ENCODE assay signal across 8 cellular contexts in the genomic region with DNA sequence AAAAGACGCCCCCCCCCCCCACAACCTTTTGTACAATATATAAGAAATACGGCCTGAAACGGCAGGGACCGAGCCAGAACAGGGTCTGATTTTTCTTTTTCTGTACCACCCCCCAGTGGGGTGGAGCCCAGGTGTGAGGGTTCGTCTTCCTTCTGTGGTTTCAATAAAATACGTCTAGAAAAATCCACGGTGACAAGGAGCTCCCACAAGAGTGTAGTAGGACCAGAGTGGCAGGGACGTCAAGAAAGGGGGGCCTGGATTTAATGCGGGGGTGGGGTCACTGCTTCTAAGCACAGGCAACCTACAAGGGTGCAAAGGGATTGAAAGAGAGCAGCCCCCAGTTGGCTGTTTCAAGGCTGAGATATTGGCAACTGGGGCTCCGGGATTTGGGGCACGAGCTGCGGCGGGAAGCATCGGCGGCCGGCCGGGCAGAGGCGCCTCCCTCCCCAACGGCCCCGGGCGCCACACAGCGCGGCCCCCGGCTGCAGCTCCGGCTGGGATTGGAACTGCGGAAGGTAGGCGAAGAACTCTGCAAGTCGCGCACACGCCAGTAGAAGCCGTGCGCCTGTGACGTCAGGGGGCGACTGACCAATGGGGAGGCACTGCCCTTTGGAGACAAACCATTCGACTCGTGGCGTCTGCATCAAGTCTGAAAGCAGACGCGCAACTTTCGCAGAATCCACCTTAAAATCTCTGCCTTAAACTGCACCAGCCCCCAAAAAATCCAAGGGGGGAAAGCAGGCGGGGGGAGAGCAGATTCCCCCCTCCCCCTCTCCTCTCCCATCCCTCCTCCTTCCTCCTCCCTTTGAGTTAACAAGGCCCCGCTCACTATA. TPM values are rescaled to one million over a fixed set of nuclear protein-coding genes. Genes with fewer than 3 reads are reported as not detected.
DNase-seq lines count a peak whose midpoint lies in the region; ATAC-seq and TF ChIP-seq lines count a peak whose summit lies in the region.

A gene (plus strand): TSS at position 623 of the 833 bp plus-strand sequence. CDS start 425 bp downstream, outside the sequence.

- H3K36me3 Mint-ChIP-seq in H9 (ENCODE audit: insufficient read depth in 1 of 3, low read depth in 3 of 3): no peaks in the 10 kb centered on the region

- H2BK20ac ChIP-seq in H9 (ENCODE audit: low read depth, low read length, poor library complexity, severe bottlenecking): no peak within 1 kb of the TSS

- H3K4me1 ChIP-seq in H9 (ENCODE audit: insufficient read depth, low read length): no peaks in the 10 kb centered on the region; the same call in 1 of the 2 replicates

- no peak within 1 kb of the TSS for H2AK5ac ChIP-seq in H9 (ENCODE audit: insufficient read length, low read length)

- H3K9me3 ChIP-seq in H9 (ENCODE audit: control insufficient read depth, low read depth, low read length): no peaks in the 10 kb centered on the region

- no peak within 1 kb of the TSS for H3K27ac Mint-ChIP-seq in H9

- no peak within 1 kb of the TSS for H3K23ac ChIP-seq in H9 (ENCODE audit: insufficient read length, low read depth, low read length)

- H3K4me2 ChIP-seq in H9 (ENCODE audit: insufficient read depth, insufficient read length, low read length): peak within 1 kb of the TSS; percentile 63

- no peak within 1 kb of the TSS for H4K8ac ChIP-seq in H9 (replicated peaks; ENCODE audit: insufficient read length, low read depth, low read length)

- H4K20me1 ChIP-seq in H9 (ENCODE audit: control insufficient read depth, insufficient read depth, insufficient read length): peaks cover 5% of the 10 kb centered on the region

- ATAC-seq in GM21737 (IDR thresholded peaks at IDR 0.05; ENCODE audit: unreplicated experiment): no peak

- WGBS in H9 (ENCODE audit: extremely low coverage, insufficient read length, low lambda C conversion rate): no CpG with 5 or more reads among the region's 42 CpGs

- H3K4me1 Mint-ChIP-seq in H9: peaks cover 42 to 58% of the 10 kb centered on the region in 2 experiments

- DNase-seq in AG09319 (ENCODE audit: extremely low read depth, low read depth): peak; percentile 59
- DNase-seq in H9: peak; percentile 95
- DNase-seq in NCI-H510A (lab: John Stamatoyannopoulos, UW): peak; percentile 75
- DNase-seq in amniotic stem cell (lab: John Stamatoyannopoulos, UW): peak; percentile 69
- peak; percentile 78 for DNase-seq in iPS-NIHi7 (ENCODE audit: extremely low spot score)
- peak; percentile 22 to 28 for DNase-seq in stimulated activated CD8-positive, alpha-beta memory T cell treated with anti-CD3 and anti-CD28 coated beads, Interleukin-15, amount 100 ng/mL, for 48 hours (ENCODE audit: low read depth in 2 of 2)
- no peak for DNase-seq in A172 (ENCODE audit: low spot score)

- H3T11ph ChIP-seq in H9 (ENCODE audit: low read length): no peak within 1 kb of the TSS

- H3K18ac ChIP-seq in H9 (ENCODE audit: insufficient read length, low read depth, low read length): peak within 1 kb of the TSS; percentile 74

- H3K4me3 Mint-ChIP-seq in H9: peak within 1 kb of the TSS; percentile 65 to 91

- H3K4ac ChIP-seq in H9 (ENCODE audit: low read depth, low read length): no peak within 1 kb of the TSS

- no peak within 1 kb of the TSS for H3K9ac ChIP-seq in H9 (ENCODE audit: extremely low read depth, insufficient read length, low read length)

- no peak within 1 kb of the TSS for H3K27ac ChIP-seq in H9 (ENCODE audit: insufficient read length, low read depth, low read length)

- TF ChIP-seq CTCF in AG09319 (IDR thresholded peaks at IDR 0.05; ENCODE audit: low read depth, low read length) (no peak; the same call in 1 of the 2 replicates), H9 (conservative IDR thresholded peaks at IDR 0.05) (no peak)

- no peak within 1 kb of the TSS for H2BK12ac ChIP-seq in H9 (ENCODE audit: insufficient read length, low read depth, low read length)

- no peak within 1 kb of the TSS; the same call in 1 of the 2 replicates for H3K14ac ChIP-seq in H9 (ENCODE audit: insufficient read depth, low read length)

- peaks cover 98% of the 10 kb centered on the region for H3K27me3 Mint-ChIP-seq in H9 (ENCODE audit: low read depth)

- H3K56ac ChIP-seq in H9 (ENCODE audit: insufficient read length, low read depth, low read length): no peak within 1 kb of the TSS

- peaks cover 86% of the 10 kb centered on the region for H3K27me3 ChIP-seq in H9 (ENCODE audit: insufficient read depth, low read length)

- no peaks in the 10 kb centered on the region for H3K79me1 ChIP-seq in H9 (ENCODE audit: insufficient read depth, low read depth, low read length, poor library complexity, severe bottlenecking)

- H2BK15ac ChIP-seq in H9 (ENCODE audit: low read depth, low read length): no peak within 1 kb of the TSS

- H2AFZ ChIP-seq in H9 (ENCODE audit: low read length): no peak within 1 kb of the TSS

- peaks cover 5 to 11% of the 10 kb centered on the region in 2 experiments; a peak in 4 of 5 replicates for H3K9me3 Mint-ChIP-seq in H9

- no peak within 1 kb of the TSS for H4K5ac ChIP-seq in H9 (ENCODE audit: insufficient read length, low read depth, low read length)

- H3K79me2 ChIP-seq in H9 (ENCODE audit: insufficient read depth, low read length): no peaks in the 10 kb centered on the region

- H3K23me2 ChIP-seq in H9 (ENCODE audit: insufficient read length, low read depth, low read length, poor library complexity, severe bottlenecking): peaks cover 9% of the 10 kb centered on the region

- H2BK120ac ChIP-seq in H9 (ENCODE audit: low read depth, low read length, poor library complexity, severe bottlenecking): no peak within 1 kb of the TSS

- H4K91ac ChIP-seq in H9 (ENCODE audit: insufficient read length, low read depth, low read length): no peak within 1 kb of the TSS

- H2BK5ac ChIP-seq in H9 (ENCODE audit: insufficient read length, low read length): no peak within 1 kb of the TSS

RNA-seq across cellular contexts. Expression of the gene that starts here (rescaled TPM):
- 0.24 TPM in 1 of 2 replicates, not detected in the other for total RNA-seq in H9 (2021)
- not detected in 2 replicates for total RNA-seq in A172 (2014; rRNA removed; shearing (Covaris generic))

Comparison
In these comparisons a context has a peak if more than half of its experiments do, and no peak if none do; other contexts are left out.
1. Peak in DNase-seq and H3K4me2 ChIP-seq in H9; RNA of the gene not detected or under 1 TPM.